In the genomic region with DNA sequence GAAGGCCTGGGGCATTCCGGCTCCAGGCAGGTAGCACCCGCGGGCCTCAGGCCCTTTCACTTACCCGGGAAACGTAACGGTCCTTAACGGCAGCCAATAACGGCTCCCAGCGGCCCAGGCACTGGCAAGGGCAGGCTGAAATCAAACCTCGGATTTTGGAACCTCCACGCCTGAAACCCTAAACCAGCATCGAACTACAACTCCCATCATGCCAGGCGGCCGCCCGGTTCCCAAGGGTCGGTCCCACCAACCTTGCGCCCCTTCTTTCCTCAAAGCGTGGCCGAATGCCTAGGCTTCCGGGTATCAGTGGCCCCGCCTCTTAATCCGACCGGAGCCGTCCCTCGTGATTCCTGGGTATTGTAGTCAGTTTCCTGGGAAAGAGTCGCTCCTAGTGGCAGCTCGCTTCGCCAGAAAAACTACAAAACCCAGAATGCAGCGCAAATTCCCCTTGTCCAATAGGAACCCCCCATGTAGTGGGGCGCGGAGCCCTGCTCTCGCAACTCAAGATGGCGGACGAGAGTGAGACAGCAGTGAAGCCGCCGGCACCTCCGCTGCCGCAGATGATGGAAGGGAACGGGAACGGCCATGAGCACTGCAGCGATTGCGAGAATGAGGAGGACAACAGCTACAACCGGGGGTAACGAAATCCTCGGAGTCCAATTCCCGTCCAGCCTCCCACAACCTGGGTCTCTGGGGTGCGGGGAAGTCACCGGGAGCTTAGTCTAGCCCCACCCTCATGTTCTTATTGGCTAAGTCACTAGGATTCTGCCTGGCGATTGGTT, we compare ENCODE assay signal across 8 cellular contexts. TPM values are rescaled to one million over a fixed set of nuclear protein-coding genes. Genes with fewer than 3 reads are reported as not detected.
DNase-seq lines count a peak whose midpoint lies in the region; ATAC-seq and TF ChIP-seq lines count a peak whose summit lies in the region.

Gene NMT1 (plus strand): TSS at position 494 of the 782 bp plus-strand sequence. CDS start 13 bp downstream, at position 507.

- H3K27me3 ChIP-seq in mucosa of rectum (ENCODE audit: control insufficient read depth in 2 of 2, insufficient read depth in 2 of 2, low read length in 2 of 2), result no peaks in the 10 kb centered on the region

- H3K27ac ChIP-seq in mucosa of rectum (ENCODE audit: low read depth in 2 of 2, low read length in 2 of 2), result peak within 1 kb of the TSS; percentile 89

- peak; percentile 98 for TF ChIP-seq POLR2A in erythroblast (IDR thresholded peaks at IDR 0.05; ENCODE audit: low read length)

- peak within 1 kb of the TSS; percentile 97 to 99 for H3K4me3 ChIP-seq in mucosa of rectum (ENCODE audit: low read length in 2 of 2)

- in situ Hi-C loops in KBM-7 (cut with MboI; ENCODE audit: low pct_unique_long_range_greater_than_20kb, low sequenced_read_pairs), result no loop called here

- no peaks in the 10 kb centered on the region for H3K36me3 ChIP-seq in mucosa of rectum (ENCODE audit: control insufficient read depth in 2 of 2, insufficient read depth in 2 of 2, low read length in 2 of 2)

- H3K27ac Mint-ChIP-seq in activated T-cell treated with anti-CD3 and anti-CD28 coated beads, Interleukin-2, amount 50 U/mL, for 24 hours, result peak within 1 kb of the TSS; percentile 99

- DNase-seq in DMS153 treated with DMSO at 0.1 percent for 48 hours (lab: John Stamatoyannopoulos, UW; ENCODE audit: unreplicated experiment) (peak; percentile 95), KBM-7 (peak; percentile 100), erythroblast (lab: John Stamatoyannopoulos, UW) (peak; percentile 99)
- DNase-seq in activated T-cell treated with anti-CD3 and anti-CD28 coated beads, Interleukin-2, amount 50 U/mL, for 24 hours, result peak; percentile 95
- DNase-seq in stimulated activated CD8-positive, alpha-beta memory T cell treated with anti-CD3 and anti-CD28 coated beads, Interleukin-4, amount 100 ng/mL, for 48 hours, result peak; percentile 96

- peak; percentile 79 for ATAC-seq in GM21717 (IDR thresholded peaks at IDR 0.05; ENCODE audit: unreplicated experiment)

- H3K4me3 Mint-ChIP-seq in activated T-cell treated with anti-CD3 and anti-CD28 coated beads, Interleukin-2, amount 50 U/mL, for 24 hours, result peak within 1 kb of the TSS; percentile 93

- H3K4me1 Mint-ChIP-seq in activated T-cell treated with anti-CD3 and anti-CD28 coated beads, Interleukin-2, amount 50 U/mL, for 24 hours (ENCODE audit: low read depth), result peaks cover 52% of the 10 kb centered on the region

- no peaks in the 10 kb centered on the region for H3K9me3 Mint-ChIP-seq in activated T-cell treated with anti-CD3 and anti-CD28 coated beads, Interleukin-2, amount 50 U/mL, for 24 hours

- H3K27me3 Mint-ChIP-seq in activated T-cell treated with anti-CD3 and anti-CD28 coated beads, Interleukin-2, amount 50 U/mL, for 24 hours, result no peaks in the 10 kb centered on the region

- no peaks in the 10 kb centered on the region for H3K9me3 ChIP-seq in mucosa of rectum (ENCODE audit: control insufficient read depth in 2 of 2, low read length in 2 of 2)

- peaks cover 64% of the 10 kb centered on the region for H3K36me3 Mint-ChIP-seq in activated T-cell treated with anti-CD3 and anti-CD28 coated beads, Interleukin-2, amount 50 U/mL, for 24 hours (ENCODE audit: low read depth)

- peak within 1 kb of the TSS; percentile 85 to 96 for H3K9ac ChIP-seq in mucosa of rectum (ENCODE audit: low read depth in 1 of 2, low read length in 2 of 2)

- H3K4me1 ChIP-seq in mucosa of rectum (ENCODE audit: control insufficient read depth in 2 of 2, insufficient read depth in 2 of 2, low read length in 2 of 2), result peaks cover 32 to 35% of the 10 kb centered on the region in 2 donors

TF ChIP-seq in PFSK-1, 5 proteins besides CTCF, POLR2A, EP300 and RAD21:
- TF ChIP-seq TAF1 (IDR thresholded peaks at IDR 0.05; ENCODE audit: borderline replicate concordance, insufficient read depth, low read length), result peak; percentile 99
- TF ChIP-seq SIN3A (IDR thresholded peaks at IDR 0.05; ENCODE audit: borderline replicate concordance, insufficient read depth, low read length), result no peak
- TF ChIP-seq FOXP2 (optimal IDR thresholded peaks at IDR 0.05; ENCODE audit: borderline replicate concordance, extremely low read depth, extremely low read length, insufficient read depth), result peak; percentile 10
- peak; percentile 47 to 79; a peak in 2 of 4 replicates for TF ChIP-seq REST (IDR thresholded peaks at IDR 0.05; ENCODE audit: insufficient read depth in 1 of 2, low read depth in 2 of 2, low read length in 2 of 2)
- peak; percentile 97 for TF ChIP-seq POLR2AphosphoS5 (IDR thresholded peaks at IDR 0.05; ENCODE audit: low read depth, low read length)
TF ChIP-seq in PFSK-1: peak in this region for 4.

RNA-seq across cellular contexts. Expression of gene NMT1, which starts in this region (rescaled TPM):
- 274 TPM for polyA plus RNA-seq in PFSK-1 (2012; ENCODE audit: insufficient read length, low read depth)

Comparison
In these comparisons a context has a peak if more than half of its experiments do, and no peak if none do; other contexts are left out.
1. Peak in every context shown above with its lines: DNase-seq, ATAC-seq, H3K4me3 ChIP-seq and H3K27ac ChIP-seq.